ENCODE assay signal across 16 cellular contexts in the genomic region with DNA sequence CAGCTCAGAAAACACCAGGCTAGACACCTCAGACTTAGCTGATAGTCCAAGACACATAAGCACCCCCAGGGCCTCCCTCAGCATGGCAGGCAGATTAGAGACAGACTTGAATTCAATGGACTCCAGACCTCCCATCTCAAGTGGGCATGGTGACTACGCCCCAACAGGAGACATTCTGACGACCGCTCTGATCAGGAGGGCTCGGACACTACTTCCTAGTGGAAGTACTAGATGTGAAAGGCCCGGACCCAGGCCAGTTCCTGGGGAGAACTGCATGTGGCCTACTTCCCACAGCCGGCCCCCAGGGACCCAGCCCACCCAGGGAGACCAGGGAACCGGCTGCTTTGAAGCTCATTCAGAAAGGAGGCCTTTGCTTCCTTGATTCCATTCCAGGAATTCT.
"Had no signal": no experiment of that assay in that cellular context is flagged by ENCODE, and none has a peak within 500 bp of the region (broad histone marks: within the 10 kb centered on the region; RNA-seq: fewer than 3 reads in every experiment).

No MANE protein-coding gene starts in this region.

- H3K27ac Mint-ChIP-seq: activated CD4-positive, alpha-beta T cell treated with anti-CD3 and anti-CD28 coated beads, Interleukin-2, amount 10 ng/mL, durations not matched to agents 7 days and 5 days; activated CD8-positive, alpha-beta T cell treated with anti-CD3 and anti-CD28 coated beads, Interleukin-2, amount 10 ng/mL, durations not matched to agents 7 days and 5 days had no signal

- H3K4me1 ChIP-seq: SJCRH30, transverse colon had no signal

- H3K9me3 Mint-ChIP-seq: activated CD4-positive, alpha-beta T cell treated with anti-CD3 and anti-CD28 coated beads, Interleukin-2, amount 10 ng/mL, durations not matched to agents 7 days and 5 days; activated T-cell treated with anti-CD3 and anti-CD28 coated beads, Interleukin-2, amount 50 U/mL, for 4 hours; neural progenitor cell had no signal

- H3K4me1 Mint-ChIP-seq: activated CD4-positive, alpha-beta T cell treated with anti-CD3 and anti-CD28 coated beads, Interleukin-2, amount 10 ng/mL, durations not matched to agents 7 days and 5 days; neural progenitor cell had no signal

- H3K36me3 ChIP-seq: brain microvascular endothelial cell, neural progenitor cell, transverse colon had no signal

- H3K4me3 Mint-ChIP-seq: activated CD4-positive, alpha-beta T cell treated with anti-CD3 and anti-CD28 coated beads, Interleukin-2, amount 10 ng/mL, durations not matched to agents 7 days and 5 days; activated CD8-positive, alpha-beta T cell treated with anti-CD3 and anti-CD28 coated beads, Interleukin-2, amount 10 ng/mL, durations not matched to agents 7 days and 5 days; activated T-cell treated with anti-CD3 and anti-CD28 coated beads, Interleukin-2, amount 50 U/mL, for 4 hours; neural progenitor cell had no signal

- H3K27me3 ChIP-seq: brain microvascular endothelial cell, hepatocyte, neural progenitor cell, SJCRH30, transverse colon had no signal

- H3K4me3 ChIP-seq: coronary artery, hepatocyte, neural progenitor cell, SJCRH30, transverse colon had no signal

- H3K9me3 ChIP-seq: SJCRH30, transverse colon had no signal

- H3K27me3 Mint-ChIP-seq: activated CD4-positive, alpha-beta T cell treated with anti-CD3 and anti-CD28 coated beads, Interleukin-2, amount 10 ng/mL, durations not matched to agents 7 days and 5 days had no signal

- H3K27ac ChIP-seq: brain microvascular endothelial cell, hepatocyte, neural progenitor cell, SJCRH30, transverse colon had no signal

- DNase-seq: activated CD4-positive, alpha-beta T cell treated with anti-CD3 and anti-CD28 coated beads, Interleukin-2, amount 10 ng/mL, durations not matched to agents 7 days and 5 days; activated CD8-positive, alpha-beta memory T cell treated with anti-CD3 and anti-CD28 coated beads, Interleukin-2, amount 50 U/mL, for 4 hours; activated CD8-positive, alpha-beta T cell treated with anti-CD3 and anti-CD28 coated beads, Interleukin-2, amount 10 ng/mL, durations not matched to agents 7 days and 5 days; activated naive CD4-positive, alpha-beta T cell treated with anti-CD3 and anti-CD28 coated beads, Interleukin-2, amount 50 U/mL, for 16 hours; activated T-cell treated with anti-CD3 and anti-CD28 coated beads, Interleukin-2, amount 50 U/mL, for 4 hours; aorta; brain microvascular endothelial cell; erythroblast; left cardiac atrium; SJCRH30; stimulated activated naive CD4-positive, alpha-beta T cell treated with Interleukin-2 at 50 U/mL for 16 hours; transverse colon had no signal

- ATAC-seq: activated CD4-positive, CD25-positive, alpha-beta regulatory T cell treated with anti-CD3 and anti-CD28 coated beads, Interleukin-2, amount 50 U/mL, for 24 hours; activated CD8-positive, alpha-beta T cell treated with anti-CD3 and anti-CD28 coated beads, Interleukin-2, amount 10 ng/mL, durations not matched to agents 7 days and 5 days; activated T-cell treated with anti-CD3 and anti-CD28 coated beads, Interleukin-2, amount 50 U/mL, for 4 hours; left cardiac atrium had no signal
